In genomic region chr4:107069049-107069448, GRCh38 we compare ENCODE assay signal across 16 cellular contexts. TPM values are rescaled to one million over a fixed set of nuclear protein-coding genes. Genes with fewer than 3 reads are reported as not detected.
A peak's percentile ranks its signal among the peaks of the same experiment; 100 is the strongest.
DNase-seq lines count a peak whose midpoint lies in the region; ATAC-seq, FAIRE-seq and TF ChIP-seq lines count a peak whose summit lies in the region.
"Had no signal": no experiment of that assay in that cellular context is flagged by ENCODE, and none has a peak within 500 bp of the region (broad histone marks: within the 10 kb centered on the region; RNA-seq: fewer than 3 reads in every experiment).

No MANE protein-coding gene starts in this region.

- CTCF ChIA-PET in HEK293T (lab: Yijun Ruan, JAX) = no interaction called here

- ATAC-seq in HG03520 (IDR thresholded peaks at IDR 0.05; ENCODE audit: unreplicated experiment) = peak; percentile 75

- DNase-seq in GM18507 (ENCODE audit: extremely low spot score, insufficient read length, low read depth) (no peak), amniotic stem cell (lab: John Stamatoyannopoulos, UW) (peak; percentile 32), pulmonary artery endothelial cell (ENCODE audit: low read depth, low spot score) (peak; percentile 49), HEK293T (ENCODE audit: extremely low spot score) (no peak), Ammon's horn (ENCODE audit: low spot score) (no peak), retina (no peak), NCI-H748 (lab: John Stamatoyannopoulos, UW; ENCODE audit: unreplicated experiment) (no peak)
- DNase-seq: aorta; erythroblast; H7; NCI-H1694; nucleus accumbens; stimulated activated CD4-positive, alpha-beta T cell treated with anti-CD3 and anti-CD28 coated beads, Interleukin-4, amount 100 ng/mL, for 24 hours; substantia nigra had no signal

- peak; percentile 67 for FAIRE-seq in GM18507 (lab: Jason Lieb, UNC)
- FAIRE-seq: D721Med had no signal

- POLR2A ChIA-PET in HEK293T (lab: Yijun Ruan, JAX) = no interaction called here

TF ChIP-seq in HEK293T, 16 proteins besides CTCF, POLR2A, EP300 and RAD21:
- no peak for TF ChIP-seq ZNF384 (IDR thresholded peaks at IDR 0.05)
- no peak for TF ChIP-seq CTBP1 (IDR thresholded peaks at IDR 0.05; ENCODE audit: borderline replicate concordance)
- TF ChIP-seq L3MBTL2 (conservative IDR thresholded peaks at IDR 0.05) = no peak
- TF ChIP-seq TARDBP (IDR thresholded peaks at IDR 0.05) = no peak
- no peak for TF ChIP-seq BHLHE40 (IDR thresholded peaks at IDR 0.05; ENCODE audit: borderline replicate concordance)
- TF ChIP-seq LEF1 (IDR thresholded peaks at IDR 0.05; ENCODE audit: borderline replicate concordance) = no peak
- no peak for TF ChIP-seq FOXK2 (IDR thresholded peaks at IDR 0.05)
- no peak for TF ChIP-seq NFRKB (IDR thresholded peaks at IDR 0.05)
- TF ChIP-seq SP1 (IDR thresholded peaks at IDR 0.05) = no peak
- no peak for TF ChIP-seq HDGF (IDR thresholded peaks at IDR 0.05; ENCODE audit: borderline replicate concordance)
- no peak for TF ChIP-seq FOXM1 (IDR thresholded peaks at IDR 0.05; ENCODE audit: borderline replicate concordance)
- no peak for TF ChIP-seq FOXA1 (IDR thresholded peaks at IDR 0.05)
- TF ChIP-seq ELF4 (IDR thresholded peaks at IDR 0.05) = no peak
- TF ChIP-seq PKNOX1 (IDR thresholded peaks at IDR 0.05) = no peak
- no peak for TF ChIP-seq SUZ12 (IDR thresholded peaks at IDR 0.05)
- TF ChIP-seq ARNT (IDR thresholded peaks at IDR 0.05) = no peak

RNA-seq across cellular contexts. Expression of gene DKK2, which starts 32.9 kb away (rescaled TPM):
- total RNA-seq in pulmonary artery endothelial cell = 3.1 and 8.3 TPM in 2 replicates
- total RNA-seq: H7 had no signal

Comparison
In these comparisons a context has a peak if more than half of its experiments do, and no peak if none do; other contexts are left out.
1. DNase-seq: peak in amniotic stem cell (single experiment) and pulmonary artery endothelial cell (single experiment); none in GM18507 (single experiment), HEK293T (single experiment), Ammon's horn (single experiment), retina (single experiment) and NCI-H748 (single experiment).